Comparison of ENCODE assay signal across 30 cellular contexts in the genomic region with DNA sequence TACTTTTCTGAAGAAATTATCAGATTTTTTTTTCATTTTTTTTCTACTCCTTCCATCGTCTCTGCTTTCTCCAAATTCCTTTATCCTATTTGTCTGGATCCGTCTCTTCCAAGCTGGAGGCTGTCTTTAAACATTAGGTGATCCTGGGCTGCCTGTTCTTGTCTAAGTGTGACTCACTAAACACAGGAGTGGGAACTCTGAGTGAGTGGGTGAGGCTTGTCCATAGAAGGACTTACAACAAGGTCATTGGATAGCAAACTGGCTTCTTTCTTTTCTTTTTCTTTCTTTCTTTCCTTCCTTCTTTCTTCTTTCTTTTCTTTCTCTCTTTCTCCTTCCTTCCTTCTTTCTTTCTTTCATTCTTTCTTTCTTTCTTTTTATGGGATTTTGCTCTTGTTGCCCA. TPM values are rescaled to one million over a fixed set of nuclear protein-coding genes. Genes with fewer than 3 reads are reported as not detected.
A peak's percentile ranks its signal among the peaks of the same experiment; 100 is the strongest.
DNase-seq lines count a peak whose midpoint lies in the region; ATAC-seq and TF ChIP-seq lines count a peak whose summit lies in the region.
"Had no signal": no experiment of that assay in that cellular context is flagged by ENCODE, and none has a peak within 500 bp of the region (broad histone marks: within the 10 kb centered on the region; RNA-seq: fewer than 3 reads in every experiment).

No MANE protein-coding gene starts in this region.

- ATAC-seq in HG02870 (IDR thresholded peaks at IDR 0.05; ENCODE audit: unreplicated experiment) (no peak), HG03469 (IDR thresholded peaks at IDR 0.05; ENCODE audit: unreplicated experiment) (no peak)
- ATAC-seq: Right ventricle myocardium inferior had no signal

- no peaks in the 10 kb centered on the region for H4K20me1 ChIP-seq in fibroblast of lung (ENCODE audit: control insufficient read depth, extremely low read depth, insufficient read depth, low read length)

- H3K27ac ChIP-seq in fibroblast of lung (ENCODE audit: insufficient read depth, low read length): no peak overlapping the region
- H3K27ac ChIP-seq: tibial nerve, VCaP had no signal

- no peak overlapping the region for H3K9ac ChIP-seq in fibroblast of lung (ENCODE audit: insufficient read depth, low read length)

- H3K36me3 Mint-ChIP-seq in mesothelial cell of epicardium: no peaks in the 10 kb centered on the region

- peak overlapping the region; percentile 5 for H3K27ac Mint-ChIP-seq in mesothelial cell of epicardium
- H3K27ac Mint-ChIP-seq: activated CD4-positive, alpha-beta T cell treated with anti-CD3 and anti-CD28 coated beads, Interleukin-2, amount 10 ng/mL, durations not matched to agents 7 days and 5 days; CD8-positive, alpha-beta memory T cell; progenitor cell of endocrine pancreas; T-helper 2 cell treated with Interferon-gamma antibody and Interleukin-4, amounts not matched to agents 5 μg/mL and 100 μg/mL, for 36 hours had no signal

- no peak overlapping the region for H2AFZ ChIP-seq in fibroblast of lung (ENCODE audit: low read length)

- peak; percentile 21 for DNase-seq in ELR (ENCODE audit: low read depth)
- peak; percentile 23 for DNase-seq in astrocyte of the hippocampus (ENCODE audit: low read depth, low spot score)
- peak; percentile 67 to 74 for DNase-seq in fibroblast of lung (ENCODE audit: low read depth in 2 of 2)
- no peak for DNase-seq in mesothelial cell of epicardium (ENCODE audit: low spot score in 2 of 2, unreplicated experiment in 2 of 2)
- DNase-seq in Kasumi-1 (lab: John Stamatoyannopoulos, UW): no peak
- DNase-seq in NCI-H2196 treated with DMSO at 0.1 percent for 48 hours (lab: John Stamatoyannopoulos, UW; ENCODE audit: unreplicated experiment): no peak
- DNase-seq: activated CD4-positive, alpha-beta T cell treated with anti-CD3 and anti-CD28 coated beads, Interleukin-2, amount 10 ng/mL, durations not matched to agents 7 days and 5 days; activated naive CD4-positive, alpha-beta T cell treated with Interleukin-2 at 50 U/mL for 16 hours; activated T-cell treated with anti-CD3 and anti-CD28 coated beads, Interleukin-2, amount 50 U/mL, for 48 hours; AML-193; amniotic stem cell; CD8-positive, alpha-beta memory T cell; central memory CD4-positive, alpha-beta T cell; GDM1; GOT3; kidney glomerular epithelial cell; NCI-H1092 treated with DMSO at 0.1 percent for 48 hours; NCI-H187 treated with DMSO at 0.1 percent for 48 hours; NCI-H774; OCI-M1 had no signal

- peaks cover 18% of the 10 kb centered on the region for H3K4me1 Mint-ChIP-seq in mesothelial cell of epicardium
- H3K4me1 Mint-ChIP-seq: CD8-positive, alpha-beta memory T cell had no signal

- H3K36me3 ChIP-seq in fibroblast of lung (ENCODE audit: control insufficient read depth, insufficient read depth, low read length): no peaks in the 10 kb centered on the region
- H3K36me3 ChIP-seq: tibial nerve had no signal

- H3K4me1 ChIP-seq in fibroblast of lung (ENCODE audit: control insufficient read depth, extremely low read depth, insufficient read depth, low read length): no peaks in the 10 kb centered on the region

- peaks cover 7% of the 10 kb centered on the region for H3K27me3 ChIP-seq in fibroblast of lung (ENCODE audit: control insufficient read depth, insufficient read depth, low read length)

- H3K4me3 ChIP-seq in fibroblast of lung (replicated peaks in 1 of 4; ENCODE audit: control extremely low read depth in 1 of 4, insufficient read depth in 1 of 4, low read depth in 3 of 4, low read length in 4 of 4): no peak overlapping the region
- H3K4me3 ChIP-seq: tibial nerve had no signal

- H3K4me3 Mint-ChIP-seq in mesothelial cell of epicardium: no peak overlapping the region
- H3K4me3 Mint-ChIP-seq: activated CD4-positive, alpha-beta T cell treated with anti-CD3 and anti-CD28 coated beads, Interleukin-2, amount 10 ng/mL, durations not matched to agents 7 days and 5 days; CD8-positive, alpha-beta memory T cell; T-helper 2 cell treated with Interferon-gamma antibody and Interleukin-4, amounts not matched to agents 5 μg/mL and 100 μg/mL, for 36 hours had no signal

- peaks cover 4% of the 10 kb centered on the region for H3K9me3 Mint-ChIP-seq in mesothelial cell of epicardium
- H3K9me3 Mint-ChIP-seq: activated CD4-positive, alpha-beta T cell treated with anti-CD3 and anti-CD28 coated beads, Interleukin-2, amount 10 ng/mL, durations not matched to agents 7 days and 5 days; T-helper 2 cell treated with Interferon-gamma antibody and Interleukin-4, amounts not matched to agents 5 μg/mL and 100 μg/mL, for 36 hours had no signal

- TF ChIP-seq CTCF in fibroblast of lung (conservative IDR thresholded peaks at IDR 0.05 in 1 of 2, IDR thresholded peaks at IDR 0.05 in 1 of 2; ENCODE audit: low read depth in 1 of 2, low read length in 2 of 2): no peak
- no peak for TF ChIP-seq CTCF in mesothelial cell of epicardium (IDR thresholded peaks at IDR 0.05; ENCODE audit: unreplicated experiment)

- H3K27me3 Mint-ChIP-seq in mesothelial cell of epicardium (ENCODE audit: low read depth): no peaks in the 10 kb centered on the region

- no peaks in the 10 kb centered on the region for H3K9me3 ChIP-seq in fibroblast of lung (ENCODE audit: control insufficient read depth, insufficient read depth, low read depth, low read length)

- H3K4me2 ChIP-seq in fibroblast of lung (ENCODE audit: extremely low read depth, insufficient read depth, low read length): no peak overlapping the region

- H3K79me2 ChIP-seq in fibroblast of lung (ENCODE audit: control insufficient read depth, insufficient read depth, low read length): no peaks in the 10 kb centered on the region

RNA-seq across cellular contexts. Expression of a gene that starts 18.2 kb away (rescaled TPM):
- total RNA-seq in fibroblast of lung (not detected in 2 replicates), mesothelial cell of epicardium (0.18 to 0.45 TPM (median 0.36 TPM) in 3 replicates)
- not detected in 2 replicates for polyA plus RNA-seq in fibroblast of lung
- polyA plus RNA-seq in fibroblast of lung (2012): not detected in 2 replicates
- not detected in 2 replicates for polyA minus RNA-seq in fibroblast of lung (ENCODE audit: low replicate concordance)
- total RNA-seq: A172; CD8-positive, alpha-beta memory T cell; dermis microvascular lymphatic vessel endothelial cell; lung microvascular endothelial cell; tibial nerve had no signal
- polyA plus RNA-seq: CD8-positive, alpha-beta memory T cell had no signal

RNA-seq across cellular contexts. Expression of a gene that starts 38.9 kb away (rescaled TPM):
- 0.99 and 1.5 TPM in 2 replicates for total RNA-seq in fibroblast of lung
- polyA plus RNA-seq in fibroblast of lung: 0.03 and 0.17 TPM in 2 replicates
- 0.33 TPM in 1 of 2 replicates, not detected in the other for polyA plus RNA-seq in fibroblast of lung (2012)
- 2.3 TPM in 1 of 2 replicates, not detected in the other for polyA minus RNA-seq in fibroblast of lung (ENCODE audit: low replicate concordance)
- 64.8 to 68.2 TPM (median 65.7 TPM) in 3 replicates for total RNA-seq in mesothelial cell of epicardium
- total RNA-seq: activated CD4-positive, alpha-beta T cell treated with anti-CD3 and anti-CD28 coated beads, Interleukin-2, amount 10 ng/mL, durations not matched to agents 7 days and 5 days; CD8-positive, alpha-beta memory T cell; dermis microvascular lymphatic vessel endothelial cell; lung microvascular endothelial cell had no signal
- polyA plus RNA-seq: CD8-positive, alpha-beta memory T cell had no signal

Comparison
In these comparisons a context has a peak if more than half of its experiments do, and no peak if none do; other contexts are left out.
1. DNase-seq: peak in ELR (single experiment), astrocyte of the hippocampus (single experiment) and fibroblast of lung (2 of 2); none in mesothelial cell of epicardium (0 of 2), Kasumi-1 (0 of 2) and NCI-H2196 treated with DMSO at 0.1 percent for 48 hours (single experiment).
2. RNA of a gene that starts 38.9 kb away (total RNA-seq): 64.8 to 68.2 TPM in mesothelial cell of epicardium; 0.99 to 1.5 TPM in fibroblast of lung; every median in the first group is over 10 times any median in the second.